Comparison of ENCODE assay signal across 1 cellular context in the genomic region with DNA sequence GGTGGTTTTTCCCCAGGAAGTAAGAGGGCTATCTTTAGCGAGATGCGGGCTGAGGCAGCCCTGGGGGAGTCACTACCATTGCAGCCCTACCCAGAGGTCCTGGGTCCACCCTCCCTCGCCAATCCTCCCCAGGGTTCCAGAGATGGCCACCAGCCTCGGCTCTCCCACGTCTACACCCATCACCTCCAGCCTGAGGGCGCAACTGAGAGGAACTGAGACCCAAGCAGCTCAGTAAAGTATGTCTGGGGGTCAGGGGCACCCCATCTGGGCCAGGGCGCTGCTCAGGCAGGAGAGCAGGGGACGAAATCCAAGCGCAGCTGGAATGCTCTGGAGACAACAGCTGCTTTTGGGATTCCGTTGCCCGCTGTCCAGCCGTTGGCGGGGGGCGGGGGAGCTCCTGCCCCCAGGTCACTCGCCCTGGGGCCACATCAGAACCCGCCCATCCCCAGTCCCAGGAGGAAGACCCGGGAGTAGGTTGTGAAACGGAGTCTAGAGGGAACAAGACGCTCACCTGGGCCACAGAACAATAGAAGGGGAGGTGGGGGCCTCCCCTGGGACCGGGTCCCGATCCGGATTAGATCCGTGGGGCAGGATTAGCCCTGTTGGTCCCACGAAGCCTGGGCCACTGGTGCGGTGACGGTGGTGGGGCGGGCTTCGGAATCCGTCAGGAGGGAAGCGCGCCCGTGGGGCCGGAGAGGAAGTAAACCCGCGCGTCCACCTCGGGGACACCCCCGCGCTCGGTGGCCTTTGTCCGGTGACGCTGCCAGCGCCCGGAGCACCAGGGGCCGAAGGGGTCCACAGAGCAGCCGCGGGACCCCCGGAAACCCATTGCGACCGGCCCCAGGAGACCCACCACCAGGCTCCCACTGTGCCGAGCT.
TF ChIP-seq lines count a peak whose summit lies in the region.

No MANE protein-coding gene starts in this region.

TF ChIP-seq in HCT116, 20 proteins besides CTCF, POLR2A, EP300 and RAD21 (continued from another document):
- TF ChIP-seq, protein P1, sequence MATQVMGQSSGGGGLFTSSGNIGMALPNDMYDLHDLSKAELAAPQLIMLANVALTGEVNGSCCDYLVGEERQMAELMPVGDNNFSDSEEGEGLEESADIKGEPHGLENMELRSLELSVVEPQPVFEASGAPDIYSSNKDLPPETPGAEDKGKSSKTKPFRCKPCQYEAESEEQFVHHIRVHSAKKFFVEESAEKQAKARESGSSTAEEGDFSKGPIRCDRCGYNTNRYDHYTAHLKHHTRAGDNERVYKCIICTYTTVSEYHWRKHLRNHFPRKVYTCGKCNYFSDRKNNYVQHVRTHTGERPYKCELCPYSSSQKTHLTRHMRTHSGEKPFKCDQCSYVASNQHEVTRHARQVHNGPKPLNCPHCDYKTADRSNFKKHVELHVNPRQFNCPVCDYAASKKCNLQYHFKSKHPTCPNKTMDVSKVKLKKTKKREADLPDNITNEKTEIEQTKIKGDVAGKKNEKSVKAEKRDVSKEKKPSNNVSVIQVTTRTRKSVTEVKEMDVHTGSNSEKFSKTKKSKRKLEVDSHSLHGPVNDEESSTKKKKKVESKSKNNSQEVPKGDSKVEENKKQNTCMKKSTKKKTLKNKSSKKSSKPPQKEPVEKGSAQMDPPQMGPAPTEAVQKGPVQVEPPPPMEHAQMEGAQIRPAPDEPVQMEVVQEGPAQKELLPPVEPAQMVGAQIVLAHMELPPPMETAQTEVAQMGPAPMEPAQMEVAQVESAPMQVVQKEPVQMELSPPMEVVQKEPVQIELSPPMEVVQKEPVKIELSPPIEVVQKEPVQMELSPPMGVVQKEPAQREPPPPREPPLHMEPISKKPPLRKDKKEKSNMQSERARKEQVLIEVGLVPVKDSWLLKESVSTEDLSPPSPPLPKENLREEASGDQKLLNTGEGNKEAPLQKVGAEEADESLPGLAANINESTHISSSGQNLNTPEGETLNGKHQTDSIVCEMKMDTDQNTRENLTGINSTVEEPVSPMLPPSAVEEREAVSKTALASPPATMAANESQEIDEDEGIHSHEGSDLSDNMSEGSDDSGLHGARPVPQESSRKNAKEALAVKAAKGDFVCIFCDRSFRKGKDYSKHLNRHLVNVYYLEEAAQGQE (IDR thresholded peaks at IDR 0.05; ENCODE audit: low read depth) = no peak
- TF ChIP-seq SIN3A (IDR thresholded peaks at IDR 0.05; ENCODE audit: low read depth) = no peak
- TF ChIP-seq, protein P2, sequence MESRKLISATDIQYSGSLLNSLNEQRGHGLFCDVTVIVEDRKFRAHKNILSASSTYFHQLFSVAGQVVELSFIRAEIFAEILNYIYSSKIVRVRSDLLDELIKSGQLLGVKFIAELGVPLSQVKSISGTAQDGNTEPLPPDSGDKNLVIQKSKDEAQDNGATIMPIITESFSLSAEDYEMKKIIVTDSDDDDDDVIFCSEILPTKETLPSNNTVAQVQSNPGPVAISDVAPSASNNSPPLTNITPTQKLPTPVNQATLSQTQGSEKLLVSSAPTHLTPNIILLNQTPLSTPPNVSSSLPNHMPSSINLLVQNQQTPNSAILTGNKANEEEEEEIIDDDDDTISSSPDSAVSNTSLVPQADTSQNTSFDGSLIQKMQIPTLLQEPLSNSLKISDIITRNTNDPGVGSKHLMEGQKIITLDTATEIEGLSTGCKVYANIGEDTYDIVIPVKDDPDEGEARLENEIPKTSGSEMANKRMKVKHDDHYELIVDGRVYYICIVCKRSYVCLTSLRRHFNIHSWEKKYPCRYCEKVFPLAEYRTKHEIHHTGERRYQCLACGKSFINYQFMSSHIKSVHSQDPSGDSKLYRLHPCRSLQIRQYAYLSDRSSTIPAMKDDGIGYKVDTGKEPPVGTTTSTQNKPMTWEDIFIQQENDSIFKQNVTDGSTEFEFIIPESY (IDR thresholded peaks at IDR 0.05; ENCODE audit: extremely low read depth, insufficient replicate concordance, low read length) = no peak
- no peak for TF ChIP-seq CEBPB (IDR thresholded peaks at IDR 0.05; ENCODE audit: low read depth)
